In genomic region chr12:57240069-57240921, GRCh38 we compare ENCODE assay signal across 8 cellular contexts. TPM values are rescaled to one million over a fixed set of nuclear protein-coding genes. Genes with fewer than 3 reads are reported as not detected.
A peak's percentile ranks its signal among the peaks of the same experiment; 100 is the strongest.
DNase-seq lines count a peak whose midpoint lies in the region; ATAC-seq and TF ChIP-seq lines count a peak whose summit lies in the region.

No MANE protein-coding gene starts in this region.

- peaks cover 21% of the 10 kb centered on the region for H3K27me3 ChIP-seq in ACC112 (ENCODE audit: insufficient read depth, low read length)
- H3K27me3 ChIP-seq in ectodermal cell (ENCODE audit: control insufficient read depth, insufficient read depth, low read length, poor library complexity, severe bottlenecking) = peaks cover 95% of the 10 kb centered on the region

- DNase-seq in NCI-H2196 (lab: John Stamatoyannopoulos, UW; ENCODE audit: unreplicated experiment) (peak; percentile 77), mesothelial cell of epicardium (ENCODE audit: low spot score in 2 of 2, unreplicated experiment in 2 of 2) (no peak), glomerular visceral epithelial cell (ENCODE audit: extremely low spot score) (no peak)
- DNase-seq in activated CD4-positive, alpha-beta T cell treated with anti-CD3 and anti-CD28 coated beads, Interleukin-2, amount 10 ng/mL, durations not matched to agents 7 days and 5 days = peak; percentile 73
- DNase-seq in stimulated activated effector memory CD8-positive, alpha-beta T cell treated with anti-CD3 and anti-CD28 coated beads, Interleukin-12 subunit alpha, Interleukin-12 subunit beta, amount 100 ng/mL, for 72 hours (ENCODE audit: low spot score in 2 of 2) = peak in 1 of 2 donors; percentile 85

- H3K4me3 Mint-ChIP-seq in activated CD4-positive, alpha-beta T cell treated with anti-CD3 and anti-CD28 coated beads, Interleukin-2, amount 10 ng/mL, durations not matched to agents 7 days and 5 days = peak overlapping the region; percentile 79
- H3K4me3 Mint-ChIP-seq in mesothelial cell of epicardium = peak overlapping the region; percentile 78
- peak overlapping the region; percentile 85 for H3K4me3 Mint-ChIP-seq in stimulated activated effector memory CD8-positive, alpha-beta T cell treated with anti-CD3 and anti-CD28 coated beads, Interleukin-12 subunit alpha, Interleukin-12 subunit beta, amount 100 ng/mL, for 72 hours

- no peaks in the 10 kb centered on the region for H3K79me2 ChIP-seq in ACC112 (ENCODE audit: control insufficient read depth, insufficient read depth, low read length, unreplicated experiment)

- CTCF ChIA-PET in activated CD4-positive, alpha-beta T cell treated with anti-CD3 and anti-CD28 coated beads, Interleukin-2, amount 10 ng/mL, durations not matched to agents 7 days and 5 days (lab: Charles Lee) = interaction anchor here (0.6 to 18.3 kb wide), 17 partner anchors 11 to 491 kb away, joined by 3 to 332 read pairs (median 6); partner anchors contain the start of genes GLI1, NXPH4, SHMT2 and STAC3

- POLR2A ChIA-PET in activated CD4-positive, alpha-beta T cell treated with anti-CD3 and anti-CD28 coated beads, Interleukin-2, amount 10 ng/mL, durations not matched to agents 7 days and 5 days (lab: Charles Lee) = interaction anchor here (0.7 kb wide), 2 partner anchors 27 to 44 kb away, joined by 3 to 5 read pairs; no protein-coding TSS in a partner anchor

- no peaks in the 10 kb centered on the region for H3K9me3 Mint-ChIP-seq in activated CD4-positive, alpha-beta T cell treated with anti-CD3 and anti-CD28 coated beads, Interleukin-2, amount 10 ng/mL, durations not matched to agents 7 days and 5 days
- no peaks in the 10 kb centered on the region for H3K9me3 Mint-ChIP-seq in mesothelial cell of epicardium
- no peaks in the 10 kb centered on the region for H3K9me3 Mint-ChIP-seq in stimulated activated effector memory CD8-positive, alpha-beta T cell treated with anti-CD3 and anti-CD28 coated beads, Interleukin-12 subunit alpha, Interleukin-12 subunit beta, amount 100 ng/mL, for 72 hours

- peaks cover 50% of the 10 kb centered on the region for H3K27me3 Mint-ChIP-seq in activated CD4-positive, alpha-beta T cell treated with anti-CD3 and anti-CD28 coated beads, Interleukin-2, amount 10 ng/mL, durations not matched to agents 7 days and 5 days
- H3K27me3 Mint-ChIP-seq in mesothelial cell of epicardium (ENCODE audit: low read depth) = peaks cover 93% of the 10 kb centered on the region

- H3K36me3 ChIP-seq in ACC112 (ENCODE audit: insufficient read depth, low read length) = no peaks in the 10 kb centered on the region
- no peaks in the 10 kb centered on the region for H3K36me3 ChIP-seq in ectodermal cell (ENCODE audit: control insufficient read depth, insufficient read depth, low read length)

- peaks cover 5% of the 10 kb centered on the region for H3K36me3 Mint-ChIP-seq in activated CD4-positive, alpha-beta T cell treated with anti-CD3 and anti-CD28 coated beads, Interleukin-2, amount 10 ng/mL, durations not matched to agents 7 days and 5 days (ENCODE audit: low read depth)
- H3K36me3 Mint-ChIP-seq in mesothelial cell of epicardium = no peaks in the 10 kb centered on the region
- H3K36me3 Mint-ChIP-seq in stimulated activated effector memory CD8-positive, alpha-beta T cell treated with anti-CD3 and anti-CD28 coated beads, Interleukin-12 subunit alpha, Interleukin-12 subunit beta, amount 100 ng/mL, for 72 hours = peaks cover 45% of the 10 kb centered on the region

- ATAC-seq in GM19455 (IDR thresholded peaks at IDR 0.05; ENCODE audit: unreplicated experiment) = peak; percentile 25
- peak; percentile 46 for ATAC-seq in stimulated activated effector memory CD8-positive, alpha-beta T cell treated with anti-CD3 and anti-CD28 coated beads, Interleukin-12 subunit alpha, Interleukin-12 subunit beta, amount 100 ng/mL, for 72 hours

- no peaks in the 10 kb centered on the region for H3K9me3 ChIP-seq in ectodermal cell (ENCODE audit: control insufficient read depth, low read length)

- TF ChIP-seq CTCF in mesothelial cell of epicardium (IDR thresholded peaks at IDR 0.05; ENCODE audit: unreplicated experiment) = no peak

- H3K4me3 ChIP-seq in ACC112 (ENCODE audit: low read depth, low read length) = peak overlapping the region; percentile 76
- peak overlapping the region; percentile 39 for H3K4me3 ChIP-seq in ectodermal cell (ENCODE audit: insufficient read depth, low read depth, low read length)

- peaks cover 73% of the 10 kb centered on the region for H3K4me1 Mint-ChIP-seq in activated CD4-positive, alpha-beta T cell treated with anti-CD3 and anti-CD28 coated beads, Interleukin-2, amount 10 ng/mL, durations not matched to agents 7 days and 5 days
- peaks cover 48% of the 10 kb centered on the region for H3K4me1 Mint-ChIP-seq in mesothelial cell of epicardium
- H3K4me1 Mint-ChIP-seq in stimulated activated effector memory CD8-positive, alpha-beta T cell treated with anti-CD3 and anti-CD28 coated beads, Interleukin-12 subunit alpha, Interleukin-12 subunit beta, amount 100 ng/mL, for 72 hours = peaks cover 76% of the 10 kb centered on the region

- peak overlapping the region; percentile 83 for H3K27ac Mint-ChIP-seq in activated CD4-positive, alpha-beta T cell treated with anti-CD3 and anti-CD28 coated beads, Interleukin-2, amount 10 ng/mL, durations not matched to agents 7 days and 5 days
- H3K27ac Mint-ChIP-seq in mesothelial cell of epicardium = peak overlapping the region; percentile 34
- peak overlapping the region; percentile 82 for H3K27ac Mint-ChIP-seq in stimulated activated effector memory CD8-positive, alpha-beta T cell treated with anti-CD3 and anti-CD28 coated beads, Interleukin-12 subunit alpha, Interleukin-12 subunit beta, amount 100 ng/mL, for 72 hours

- H3K4me1 ChIP-seq in ACC112 (ENCODE audit: control insufficient read depth, insufficient read depth, low read length, unreplicated experiment) = peaks cover 35% of the 10 kb centered on the region
- H3K4me1 ChIP-seq in ectodermal cell (ENCODE audit: control insufficient read depth, insufficient read depth, low read length) = peaks cover 62% of the 10 kb centered on the region

- 3% methylated on average over 71 to 72 of the region's 72 CpGs for WGBS in ectodermal cell, 2 experiments

- H3K27ac ChIP-seq in ACC112 (ENCODE audit: low read depth, low read length) (no peak overlapping the region), ectodermal cell (ENCODE audit: insufficient read depth, low read depth, low read length, poor library complexity, severe bottlenecking) (no peak overlapping the region)

- H2AFZ ChIP-seq in ACC112 (ENCODE audit: low read length, unreplicated experiment) = peak overlapping the region; percentile 35

RNA-seq across cellular contexts. Expression of gene STAC3, which starts 10.7 kb away (rescaled TPM):
- 1 to 10 TPM; 5.1 to 5.2 TPM for total RNA-seq in activated CD4-positive, alpha-beta T cell treated with anti-CD3 and anti-CD28 coated beads, Interleukin-2, amount 10 ng/mL, durations not matched to agents 7 days and 5 days
- polyA plus RNA-seq in ectodermal cell (2013, experiment 1 of 4) = 2.7 TPM
- polyA plus RNA-seq in ectodermal cell (2013, experiment 2 of 4) = 2.6 TPM
- 2.6 TPM for polyA plus RNA-seq in ectodermal cell (2013, experiment 3 of 4)
- polyA plus RNA-seq in ectodermal cell (2013, experiment 4 of 4) = 2.1 TPM
- total RNA-seq in mesothelial cell of epicardium = 9.8 to 11.3 TPM (median 10.6 TPM) in 3 replicates

RNA-seq across cellular contexts. Expression of gene SHMT2, which starts 10.8 kb away (rescaled TPM):
- total RNA-seq in activated CD4-positive, alpha-beta T cell treated with anti-CD3 and anti-CD28 coated beads, Interleukin-2, amount 10 ng/mL, durations not matched to agents 7 days and 5 days = 100 to 1,000 TPM; 137 to 141 TPM
- polyA plus RNA-seq in ectodermal cell (2013, experiment 1 of 4) = 127 TPM
- 132 TPM for polyA plus RNA-seq in ectodermal cell (2013, experiment 2 of 4)
- polyA plus RNA-seq in ectodermal cell (2013, experiment 3 of 4) = 86.3 TPM
- 99.1 TPM for polyA plus RNA-seq in ectodermal cell (2013, experiment 4 of 4)
- 78.7 to 83.7 TPM (median 78.8 TPM) in 3 replicates for total RNA-seq in mesothelial cell of epicardium

RNA-seq across cellular contexts. Expression of gene NXPH4, which starts 23.7 kb away (rescaled TPM):
- total RNA-seq in activated CD4-positive, alpha-beta T cell treated with anti-CD3 and anti-CD28 coated beads, Interleukin-2, amount 10 ng/mL, durations not matched to agents 7 days and 5 days = under 1 TPM; 0.29 to 0.32 TPM
- 1.0 TPM for polyA plus RNA-seq in ectodermal cell (2013, experiment 1 of 4)
- 1.7 TPM for polyA plus RNA-seq in ectodermal cell (2013, experiment 2 of 4)
- polyA plus RNA-seq in ectodermal cell (2013, experiment 3 of 4) = 2.7 TPM
- 2.4 TPM for polyA plus RNA-seq in ectodermal cell (2013, experiment 4 of 4)
- total RNA-seq in mesothelial cell of epicardium = 3.3 to 3.8 TPM (median 3.6 TPM) in 3 replicates

Comparison
In these comparisons a context has a peak if more than half of its experiments do, and no peak if none do; other contexts are left out.
1. DNase-seq: peak in NCI-H2196 (single experiment) and activated CD4-positive, alpha-beta T cell treated with anti-CD3 and anti-CD28 coated beads, Interleukin-2, amount 10 ng/mL, durations not matched to agents 7 days and 5 days (single experiment); none in mesothelial cell of epicardium (0 of 2) and glomerular visceral epithelial cell (single experiment).
2. Peak in every context shown above with its lines, with median percentiles within 50 percentile points of each other: H3K27ac Mint-ChIP-seq and H3K4me3 Mint-ChIP-seq.